Comparison of ENCODE assay signal across 26 cellular contexts in genomic region chr10:78427497-78428031, GRCh38.
"Had no signal": no experiment of that assay in that cellular context is flagged by ENCODE, and none has a peak within 500 bp of the region (broad histone marks: within the 10 kb centered on the region; RNA-seq: fewer than 3 reads in every experiment).

No MANE protein-coding gene starts in this region.

- H3K27me3 ChIP-seq: pancreas, right atrium auricular region, stomach, thyroid gland, tibial nerve, upper lobe of left lung, vagina had no signal

- H3K4me3 ChIP-seq: pancreas, prostate gland, right atrium auricular region, stomach, thoracic aorta, thyroid gland, tibial nerve, upper lobe of left lung, vagina had no signal

- H3K4me1 ChIP-seq: pancreas, prostate gland, upper lobe of left lung had no signal

- H3K27ac ChIP-seq: neutrophil, pancreas, prostate gland, right atrium auricular region, stomach, thoracic aorta, thyroid gland, tibial nerve, upper lobe of left lung, vagina had no signal

- DNase-seq: naive thymus-derived CD8-positive, alpha-beta T cell; nephron progenitor cell; nucleus accumbens; pancreas; retina; small intestine; stimulated activated CD4-positive, alpha-beta T cell treated with anti-CD3 and anti-CD28 coated beads, Interleukin-15, amount 100 ng/mL, for 24 hours; stimulated activated CD4-positive, alpha-beta T cell treated with anti-CD3 and anti-CD28 coated beads, Interleukin-2, amount 100 ng/mL, for 24 hours; stimulated activated CD4-positive, alpha-beta T cell treated with anti-CD3 and anti-CD28 coated beads, Interleukin-2, amount 100 ng/mL, for 48 hours; stimulated activated CD4-positive, alpha-beta T cell treated with anti-CD3 and anti-CD28 coated beads, Interleukin-4, amount 100 ng/mL, for 24 hours; stimulated activated naive B cell treated with anti-CD40 and anti-IgM and Interleukin-4, amounts not matched to agents 10 μg/mL and 1 μg/mL and 100 μg/mL, for 72 hours; stimulated activated naive CD4-positive, alpha-beta T cell treated with Interleukin-2 at 50 U/mL for 16 hours; stomach; thyroid gland; trophoblast cell; upper lobe of left lung had no signal

- H3K9me3 ChIP-seq: neutrophil, pancreas, prostate gland, thyroid gland had no signal

- H3K36me3 ChIP-seq: neutrophil, pancreas, prostate gland, right atrium auricular region, stomach, thoracic aorta, thyroid gland, tibial nerve, upper lobe of left lung, vagina had no signal

- FAIRE-seq: pancreas, small intestine, urothelium cell line had no signal

- ATAC-seq: naive thymus-derived CD8-positive, alpha-beta T cell; natural killer cell treated with Interleukin-12 subunit alpha and Interleukin-12 subunit beta and Interleukin-15 and Interleukin-18, amount 100 ng/mL, for 72 hours; pancreas; sciatic nerve; stimulated activated effector memory CD8-positive, alpha-beta T cell treated with anti-CD3 and anti-CD28 coated beads, Interleukin-12 subunit alpha, Interleukin-12 subunit beta, amount 100 ng/mL, for 72 hours; stimulated activated naive B cell treated with anti-CD40 and anti-IgM and Interleukin-4, amounts not matched to agents 10 μg/mL and 1 μg/mL and 100 μg/mL, for 72 hours had no signal
